Comparison of ENCODE assay signal across 1 cellular context in the genomic region with DNA sequence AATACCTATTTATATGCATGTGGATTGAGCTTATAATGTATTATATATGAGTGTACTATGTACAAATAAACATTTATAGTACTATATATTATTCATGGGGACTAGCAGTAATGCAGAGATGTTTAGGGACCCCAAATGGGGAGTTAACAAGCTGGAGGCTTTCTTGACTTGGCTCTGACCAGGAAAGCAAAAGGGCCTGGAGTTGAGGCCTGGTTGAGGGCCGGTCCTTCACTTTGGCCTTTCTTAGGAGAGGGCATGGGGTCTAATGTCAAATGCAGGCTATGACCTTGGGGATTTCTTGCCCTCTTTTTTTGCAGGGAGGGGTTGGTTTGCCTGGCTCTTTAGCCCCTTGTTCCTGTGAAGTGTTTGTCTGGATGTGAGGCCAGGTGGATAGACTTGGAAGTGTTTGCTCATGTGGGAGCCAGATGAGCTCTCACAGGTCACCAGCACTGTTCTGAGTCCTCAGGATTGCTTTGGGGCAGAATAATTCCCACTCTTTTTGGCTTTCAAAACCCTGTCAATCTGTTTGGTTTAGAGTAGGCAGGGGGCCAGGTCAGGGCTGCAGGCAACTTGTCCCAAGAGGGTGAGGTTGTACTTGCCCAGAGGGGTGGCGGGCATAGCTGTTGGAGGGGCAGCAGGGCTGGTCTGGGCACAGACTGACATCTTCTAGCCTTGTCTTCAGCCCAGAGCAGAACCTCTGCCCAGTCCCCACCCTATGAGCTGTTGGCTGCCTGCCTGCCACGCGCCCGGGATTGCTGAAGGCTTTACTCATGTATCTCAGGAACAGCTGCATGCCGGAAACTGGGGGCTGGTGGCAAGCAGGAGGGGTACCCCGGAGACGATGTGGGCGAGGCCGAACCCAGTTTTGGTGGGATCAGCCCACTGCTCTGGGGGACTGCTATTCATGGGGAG.
TF ChIP-seq lines count a peak whose summit lies in the region.

No MANE protein-coding gene starts in this region.

TF ChIP-seq in K562, 482 proteins besides CTCF, POLR2A, EP300 and RAD21:
- TF ChIP-seq ESRRB (CRISPR knock-in tag; IDR thresholded peaks at IDR 0.05; ENCODE audit: borderline replicate concordance) (no peak), OTX1 (CRISPR knock-in tag; IDR thresholded peaks at IDR 0.05) (no peak), RBFOX2 (IDR thresholded peaks at IDR 0.05; ENCODE audit: low read depth, low read length) (0 out of 2 replicates have a peak, but pooled peaks have one; percentile 29)
